Comparison of ENCODE assay signal across 8 cellular contexts in genomic region chr3:186259612-186260383, GRCh38.
A peak's percentile ranks its signal among the peaks of the same experiment; 100 is the strongest.
DNase-seq lines count a peak whose midpoint lies in the region; ATAC-seq, FAIRE-seq and TF ChIP-seq lines count a peak whose summit lies in the region.

No MANE protein-coding gene starts in this region.

- ATAC-seq in HG03095 (IDR thresholded peaks at IDR 0.05; ENCODE audit: unreplicated experiment): peak; percentile 52
- ATAC-seq in memory B cell (ENCODE audit: low read depth): peak; percentile 61

- intact Hi-C loops in activated CD4-positive, alpha-beta memory T cell treated with anti-CD3 and anti-CD28 coated beads for 36 hours (cut with micrococcal nuclease): loop anchor here (1.0 to 10.0 kb wide), 6 partner anchors 152 to 358 kb away; partner anchors contain the start of gene ETV5

- H3K4me3 Mint-ChIP-seq in activated CD4-positive, alpha-beta memory T cell treated with anti-CD3 and anti-CD28 coated beads for 36 hours: peak overlapping the region; percentile 24
- H3K4me3 Mint-ChIP-seq in memory B cell: no peak overlapping the region

- H3K36me3 Mint-ChIP-seq in activated CD4-positive, alpha-beta memory T cell treated with anti-CD3 and anti-CD28 coated beads for 36 hours: no peaks in the 10 kb centered on the region
- H3K36me3 Mint-ChIP-seq in memory B cell: peaks cover 2% of the 10 kb centered on the region

- peak; percentile 65 for FAIRE-seq in GM12892 (lab: Jason Lieb, UNC)

- peaks cover 6% of the 10 kb centered on the region for H3K27me3 Mint-ChIP-seq in activated CD4-positive, alpha-beta memory T cell treated with anti-CD3 and anti-CD28 coated beads for 36 hours
- H3K27me3 Mint-ChIP-seq in memory B cell: no peaks in the 10 kb centered on the region

- DNase-seq in A172 (ENCODE audit: low spot score) (peak; percentile 78), GM12892 (ENCODE audit: insufficient read length) (peak; percentile 63), NCI-H524 (lab: John Stamatoyannopoulos, UW) (peak; percentile 59 to 84), memory B cell (ENCODE audit: low spot score in 2 of 2) (peak; percentile 65 to 70)
- DNase-seq in activated CD4-positive, alpha-beta memory T cell treated with anti-CD3 and anti-CD28 coated beads for 36 hours: peak; percentile 85
- DNase-seq in effector CD4-positive, alpha-beta T cell: peak; percentile 46
- peak; percentile 21 to 39 for DNase-seq in stimulated activated CD8-positive, alpha-beta memory T cell treated with anti-CD3 and anti-CD28 coated beads, Interleukin-2, amount 100 ng/mL, for 1 hour (ENCODE audit: low read depth in 2 of 2)

- TF ChIP-seq POLR2A in GM12892 (IDR thresholded peaks at IDR 0.05; ENCODE audit: low read depth, low read length): no peak

- H3K27ac Mint-ChIP-seq in activated CD4-positive, alpha-beta memory T cell treated with anti-CD3 and anti-CD28 coated beads for 36 hours: peak overlapping the region; percentile 65
- peak overlapping the region; percentile 84 for H3K27ac Mint-ChIP-seq in memory B cell

- CTCF ChIA-PET in activated CD4-positive, alpha-beta memory T cell treated with anti-CD3 and anti-CD28 coated beads for 36 hours (lab: Charles Lee): interaction anchor here (0.6 to 10.6 kb wide), 24 partner anchors 14 to 600 kb away, joined by 3 to 170 read pairs (median 4); partner anchors contain the start of genes CRYGS and DNAJB11

- H3K4me1 Mint-ChIP-seq in activated CD4-positive, alpha-beta memory T cell treated with anti-CD3 and anti-CD28 coated beads for 36 hours (ENCODE audit: low read depth): peaks cover 27% of the 10 kb centered on the region
- peaks cover 28% of the 10 kb centered on the region for H3K4me1 Mint-ChIP-seq in memory B cell

- H3K9me3 Mint-ChIP-seq in activated CD4-positive, alpha-beta memory T cell treated with anti-CD3 and anti-CD28 coated beads for 36 hours: peaks cover 4% of the 10 kb centered on the region
- no peaks in the 10 kb centered on the region for H3K9me3 Mint-ChIP-seq in memory B cell

- POLR2A ChIA-PET in activated CD4-positive, alpha-beta memory T cell treated with anti-CD3 and anti-CD28 coated beads for 36 hours (lab: Charles Lee): interaction anchor here (1.0 to 2.1 kb wide), 3 partner anchors 275 to 322 kb away, joined by 3 to 11 read pairs (median 9); partner anchors contain the start of gene TRA2B

Comparison
In these comparisons a context has a peak if more than half of its experiments do, and no peak if none do; other contexts are left out.
1. Peak in every context shown above with its lines: DNase-seq and ATAC-seq.
2. DNase-seq: peak in every context shown above with its lines; median percentile 85 in activated CD4-positive, alpha-beta memory T cell treated with anti-CD3 and anti-CD28 coated beads for 36 hours; 78 in A172; 72 in NCI-H524; 68 in memory B cell; 63 in GM12892; 46 in effector CD4-positive, alpha-beta T cell; 30 in stimulated activated CD8-positive, alpha-beta memory T cell treated with anti-CD3 and anti-CD28 coated beads, Interleukin-2, amount 100 ng/mL, for 1 hour.